7 cellular contexts compared by ENCODE assay signal in the genomic region with DNA sequence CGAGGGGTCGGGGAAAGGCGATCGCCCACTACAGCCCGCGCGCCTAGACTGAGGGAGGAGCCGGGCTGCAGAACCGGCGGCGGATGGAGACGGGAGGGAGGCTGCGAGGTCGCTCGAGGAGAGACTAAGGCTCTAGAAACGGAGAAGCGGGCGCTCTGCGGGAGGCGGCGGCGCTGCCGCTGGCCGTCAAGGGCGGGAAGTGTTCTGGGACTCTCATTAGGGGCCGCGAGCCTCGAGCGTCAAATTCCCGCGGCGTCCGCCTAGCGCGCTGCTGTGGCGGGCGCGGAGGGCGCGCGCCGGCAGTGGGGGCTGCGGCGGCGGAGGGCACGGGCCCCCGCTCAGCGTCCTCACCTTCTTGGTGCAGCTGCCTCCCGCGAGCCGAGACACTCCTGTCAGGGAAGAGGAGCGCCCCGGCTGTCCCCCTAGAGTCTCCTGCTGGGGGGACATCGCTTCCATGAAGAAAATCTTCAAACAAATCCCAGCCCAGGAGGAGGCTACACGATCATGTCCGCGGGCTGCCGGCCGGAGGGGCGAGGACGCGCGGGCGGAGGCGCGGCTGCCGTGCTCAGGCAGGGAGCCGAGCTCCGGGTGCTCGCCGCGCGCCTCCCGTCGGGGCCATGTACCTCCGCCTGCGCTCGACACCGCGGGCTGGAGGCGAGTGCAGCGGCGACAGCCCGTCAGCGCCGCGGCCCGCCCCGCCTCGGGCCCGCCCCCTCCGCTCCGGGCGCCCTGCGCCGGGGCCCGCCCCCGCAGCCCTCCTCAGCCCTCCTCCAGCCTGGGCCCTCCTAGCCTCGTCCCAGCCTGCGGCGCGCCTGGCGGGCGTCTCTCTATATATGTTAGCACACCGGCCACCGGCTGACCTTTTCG. TPM values are rescaled to one million over a fixed set of nuclear protein-coding genes. Genes with fewer than 3 reads are reported as not detected.
DNase-seq lines count a peak whose midpoint lies in the region; ATAC-seq, FAIRE-seq and TF ChIP-seq lines count a peak whose summit lies in the region.

A gene with protein sequence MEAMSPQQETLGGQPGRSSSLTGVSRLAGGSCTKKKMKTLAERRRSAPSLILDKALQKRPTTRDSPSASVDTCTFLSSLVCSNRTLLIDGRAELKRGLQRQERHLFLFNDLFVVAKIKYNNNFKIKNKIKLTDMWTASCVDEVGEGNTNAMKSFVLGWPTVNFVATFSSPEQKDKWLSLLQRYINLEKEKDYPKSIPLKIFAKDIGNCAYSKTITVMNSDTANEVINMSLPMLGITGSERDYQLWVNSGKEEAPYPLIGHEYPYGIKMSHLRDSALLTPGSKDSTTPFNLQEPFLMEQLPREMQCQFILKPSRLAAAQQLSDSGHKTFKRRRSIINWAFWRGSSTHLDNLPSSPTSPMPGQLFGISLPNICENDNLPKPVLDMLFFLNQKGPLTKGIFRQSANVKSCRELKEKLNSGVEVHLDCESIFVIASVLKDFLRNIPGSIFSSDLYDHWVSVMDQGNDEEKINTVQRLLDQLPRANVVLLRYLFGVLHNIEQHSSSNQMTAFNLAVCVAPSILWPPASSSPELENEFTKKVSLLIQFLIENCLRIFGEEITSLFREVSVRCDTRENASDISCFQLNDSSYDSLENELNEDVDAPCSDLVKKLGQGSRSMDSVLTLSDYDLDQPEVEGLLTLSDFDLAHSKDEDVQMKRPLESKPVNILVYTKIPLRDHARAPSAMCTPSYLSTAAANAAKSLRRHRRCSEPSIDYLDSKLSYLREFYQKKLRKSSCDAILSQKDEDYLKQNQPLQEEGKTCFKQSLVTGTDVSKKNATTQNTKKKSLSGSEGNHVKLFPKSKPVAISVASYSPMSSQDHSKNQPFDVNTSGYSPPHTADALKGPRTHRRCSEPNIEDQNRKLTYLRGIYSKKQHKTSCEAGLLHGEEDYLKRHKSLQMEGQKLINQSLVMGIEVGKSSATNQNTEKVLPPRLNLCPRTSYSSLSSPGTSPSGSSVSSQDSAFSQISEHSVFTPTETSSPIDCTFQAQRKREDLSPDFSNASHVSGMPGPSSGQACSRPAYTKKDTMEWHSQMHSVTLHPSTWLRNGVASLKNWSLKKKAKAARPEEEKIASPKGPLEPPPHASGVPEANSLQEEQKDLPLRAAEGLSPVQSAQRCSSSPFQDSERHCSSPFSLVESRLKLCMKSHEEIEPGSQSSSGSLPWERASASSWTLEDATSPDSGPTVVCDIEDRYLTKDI (minus strand): TSS at position 662 of the 867 bp plus-strand sequence. CDS start 206 bp downstream, at position 456.

- 1% methylated on average over 78 of the region's 107 CpGs; no CpG with 5 or more reads in 1 of the 2 experiments for WGBS in H1 (ENCODE audit: extremely low coverage in 1 of 2, insufficient coverage in 1 of 2, insufficient read length in 1 of 2, insufficient replicate concordance in 2 of 2, low coverage in 1 of 2, low lambda C conversion rate in 2 of 2, missing lambda C conversion rate in 1 of 2), 2 experiments

- peak within 1 kb of the TSS; percentile 72; the same call in 1 of the 2 replicates for H2BK15ac ChIP-seq in H1 (ENCODE audit: low read length)

- H3K4me1 ChIP-seq in H1 (replicated peaks in 1 of 4; ENCODE audit: control insufficient read depth in 3 of 4, insufficient read depth in 4 of 4, low read length in 3 of 4) = peaks cover 3 to 12% (median 7%) of the 10 kb centered on the region in 4 experiments; a peak in 6 of 7 replicates

- peak within 1 kb of the TSS; percentile 47 to 78 (median 60) for H3K4me3 ChIP-seq in H1 (ENCODE audit: extremely low read depth in 1 of 4, insufficient read depth in 2 of 4, low read depth in 3 of 4, low read length in 4 of 4)

- H3K9ac ChIP-seq in H1 (replicated peaks in 1 of 4; ENCODE audit: extremely low read depth in 1 of 4, low read depth in 3 of 4, low read length in 3 of 4) = peak within 1 kb of the TSS in 1 of 4 experiments; percentile 20; a peak in 1 of 7 replicates

- POLR2A ChIA-PET in H1 (lab: Charles Lee; ENCODE audit: partially characterized antibody) = no interaction called here

- H2AFZ ChIP-seq in H1 (ENCODE audit: low read length) = peak within 1 kb of the TSS; percentile 97

- H2BK120ac ChIP-seq in H1 (replicated peaks; ENCODE audit: low read depth, low read length) = no peak within 1 kb of the TSS

- H4K91ac ChIP-seq in H1 (replicated peaks; ENCODE audit: insufficient read length, low read length) = no peak within 1 kb of the TSS

- peaks cover 22 to 55% (median 45%) of the 10 kb centered on the region in 4 experiments for H3K27me3 ChIP-seq in H1 (replicated peaks in 1 of 4; ENCODE audit: control insufficient read depth in 3 of 4, extremely low read depth in 1 of 4, insufficient read depth in 3 of 4, low read length in 3 of 4)

- H2BK5ac ChIP-seq in H1 (ENCODE audit: low read depth, low read length) = no peak within 1 kb of the TSS

- H3K18ac ChIP-seq in H1 (ENCODE audit: extremely low read depth, low read length) = peak within 1 kb of the TSS; percentile 48; the same call in 1 of the 2 replicates

- no peak for FAIRE-seq in H1 (lab: Jason Lieb, UNC)

- H3K27ac ChIP-seq in H1 (ENCODE audit: low read depth, low read length) = no peak within 1 kb of the TSS

- peaks cover 19% of the 10 kb centered on the region; the same call in 1 of the 2 replicates for H3K23me2 ChIP-seq in H1 (ENCODE audit: low read depth, low read length)

- no peak for TF ChIP-seq EP300 in H1 (IDR thresholded peaks at IDR 0.05; ENCODE audit: borderline replicate concordance in 1 of 2, low read depth in 2 of 2, low read length in 2 of 2)

- H3K56ac ChIP-seq in H1 (replicated peaks; ENCODE audit: insufficient read length, low read depth, low read length) = peak within 1 kb of the TSS; percentile 49

- no peaks in the 10 kb centered on the region for H3K9me3 ChIP-seq in H1 (ENCODE audit: insufficient read depth in 2 of 2, low read depth in 1 of 2, low read length in 1 of 2)

- H2BK20ac ChIP-seq in H1 (ENCODE audit: low read length) = no peak within 1 kb of the TSS

- H3K79me1 ChIP-seq in H1 (ENCODE audit: low read depth, low read length) = no peaks in the 10 kb centered on the region

- DNase-seq in NCI-H2029 (lab: John Stamatoyannopoulos, UW) (peak; percentile 56), H1 (ENCODE audit: low read depth in 1 of 2, low spot score in 2 of 2) (peak in 1 of 2 experiments; percentile 80), medulla oblongata (ENCODE audit: extremely low spot score) (peak; percentile 52)
- peak; percentile 44 for DNase-seq in activated CD4-positive, CD25-positive, alpha-beta regulatory T cell treated with anti-CD3 and anti-CD28 coated beads, Interleukin-2, amount 50 U/mL, for 72 hours
- DNase-seq in stimulated activated CD8-positive, alpha-beta memory T cell treated with anti-CD3 and anti-CD28 coated beads, Interleukin-4, amount 100 ng/mL, for 48 hours = peak; percentile 58

- H3K4ac ChIP-seq in H1 (replicated peaks; ENCODE audit: insufficient read length, low read depth, low read length) = no peak within 1 kb of the TSS

- H2BK12ac ChIP-seq in H1 (ENCODE audit: low read depth, low read length) = no peak within 1 kb of the TSS

- no peaks in the 10 kb centered on the region for H3K36me3 ChIP-seq in H1 (ENCODE audit: control insufficient read depth in 2 of 4, insufficient read depth in 4 of 4, low read length in 3 of 4)

- H2AK5ac ChIP-seq in H1 (ENCODE audit: low read depth, low read length) = no peak within 1 kb of the TSS

- peak; percentile 84 for ATAC-seq in GM18505 (IDR thresholded peaks at IDR 0.05; ENCODE audit: unreplicated experiment)
- peak; percentile 84 for ATAC-seq in HG02759 (IDR thresholded peaks at IDR 0.05; ENCODE audit: unreplicated experiment)

- TF ChIP-seq RAD21 in H1 (IDR thresholded peaks at IDR 0.05 in 1 of 2, conservative IDR thresholded peaks at IDR 0.05 in 1 of 2; ENCODE audit: low read depth in 2 of 2, low read length in 2 of 2) = no peak

- TF ChIP-seq CTCF in H1 (IDR thresholded peaks at IDR 0.05; ENCODE audit: control extremely low read depth in 1 of 3, insufficient read depth in 1 of 3, low read depth in 1 of 3, low read length in 3 of 3) = no peak

- H3K14ac ChIP-seq in H1 (ENCODE audit: insufficient read length) = no peak within 1 kb of the TSS

- no peaks in the 10 kb centered on the region for H3K79me2 ChIP-seq in H1 (ENCODE audit: control insufficient read depth in 1 of 2, insufficient read depth in 2 of 2, low read length in 2 of 2)

- CTCF ChIA-PET in H1 (lab: Charles Lee; ENCODE audit: partially characterized antibody) = interaction anchor here (0.7 to 1.3 kb wide), 2 partner anchors 20 to 124 kb away, joined by 3 read pairs; no protein-coding TSS in a partner anchor

- H3K4me2 ChIP-seq in H1 (ENCODE audit: insufficient read depth in 1 of 2, low read depth in 2 of 2, low read length in 2 of 2) = peak within 1 kb of the TSS; percentile 77 to 98

- H4K5ac ChIP-seq in H1 (ENCODE audit: insufficient read length, low read depth, low read length) = no peak within 1 kb of the TSS

- no peak for TF ChIP-seq POLR2A in GM18505 (IDR thresholded peaks at IDR 0.05; ENCODE audit: borderline replicate concordance, extremely low read depth, insufficient read depth, insufficient read length)
- no peak for TF ChIP-seq POLR2A in H1 (IDR thresholded peaks at IDR 0.05; ENCODE audit: control extremely low read depth in 1 of 2, low read depth in 2 of 2, low read length in 2 of 2)

- H4K20me1 ChIP-seq in H1 (replicated peaks in 1 of 2; ENCODE audit: control insufficient read depth in 1 of 2, insufficient read depth in 2 of 2, low read length in 2 of 2) = no peaks in the 10 kb centered on the region

- peak within 1 kb of the TSS; percentile 87 for H4K8ac ChIP-seq in H1 (ENCODE audit: extremely low read depth, insufficient read depth, low read length)

- H3K23ac ChIP-seq in H1 (ENCODE audit: insufficient read length) = no peak within 1 kb of the TSS

TF ChIP-seq in H1, 55 proteins besides CTCF, POLR2A, EP300 and RAD21 (continues in another document):
- TF ChIP-seq KDM1A (IDR thresholded peaks at IDR 0.05; ENCODE audit: borderline replicate concordance, low read length) = no peak
- no peak for TF ChIP-seq YY1 (IDR thresholded peaks at IDR 0.05; ENCODE audit: low read depth, low read length)
- no peak for TF ChIP-seq SAP30 (IDR thresholded peaks at IDR 0.05; ENCODE audit: insufficient read depth, insufficient replicate concordance, low read length)
- no peak for TF ChIP-seq JUND (IDR thresholded peaks at IDR 0.05; ENCODE audit: low read length)

RNA-seq across cellular contexts. Expression of the gene that starts here (rescaled TPM):
- total RNA-seq in H1 (2021; fragmentation: NEBNext Ultra II Directional; extraction: Animal tissue kit (Norgen Biotek cat#: 25700)) = 0.11 and 0.28 TPM in 2 replicates
- 0.03 and 0.05 TPM in 2 replicates for polyA plus RNA-seq in H1 (2011; rRNA removed)
- 0.05 TPM for polyA plus RNA-seq in H1 (2011; cell fraction: cytosol; rRNA removed)
- 0.07 TPM for polyA plus RNA-seq in H1 (2011; cell fraction: nucleus; rRNA removed)
- polyA plus RNA-seq in H1 (2012, experiment 1 of 2) = 0.08 TPM in 4 replicates
- not detected for polyA plus RNA-seq in H1 (2012, experiment 2 of 2)
- 0.04 TPM for polyA plus RNA-seq in H1 (2013, experiment 1 of 2)
- 0.06 TPM for polyA plus RNA-seq in H1 (2013, experiment 2 of 2)
- polyA minus RNA-seq in H1 (2011; rRNA and poly(A)+ RNA removed) = 0.19 and 0.24 TPM in 2 replicates
- polyA minus RNA-seq in H1 (2011; cell fraction: cytosol; rRNA and poly(A)+ RNA removed) = 0.15 TPM
- polyA minus RNA-seq in H1 (2011; cell fraction: nucleus; rRNA and poly(A)+ RNA removed) = 0.40 TPM
